ENCODE assay signal across 10 cellular contexts in the genomic region with DNA sequence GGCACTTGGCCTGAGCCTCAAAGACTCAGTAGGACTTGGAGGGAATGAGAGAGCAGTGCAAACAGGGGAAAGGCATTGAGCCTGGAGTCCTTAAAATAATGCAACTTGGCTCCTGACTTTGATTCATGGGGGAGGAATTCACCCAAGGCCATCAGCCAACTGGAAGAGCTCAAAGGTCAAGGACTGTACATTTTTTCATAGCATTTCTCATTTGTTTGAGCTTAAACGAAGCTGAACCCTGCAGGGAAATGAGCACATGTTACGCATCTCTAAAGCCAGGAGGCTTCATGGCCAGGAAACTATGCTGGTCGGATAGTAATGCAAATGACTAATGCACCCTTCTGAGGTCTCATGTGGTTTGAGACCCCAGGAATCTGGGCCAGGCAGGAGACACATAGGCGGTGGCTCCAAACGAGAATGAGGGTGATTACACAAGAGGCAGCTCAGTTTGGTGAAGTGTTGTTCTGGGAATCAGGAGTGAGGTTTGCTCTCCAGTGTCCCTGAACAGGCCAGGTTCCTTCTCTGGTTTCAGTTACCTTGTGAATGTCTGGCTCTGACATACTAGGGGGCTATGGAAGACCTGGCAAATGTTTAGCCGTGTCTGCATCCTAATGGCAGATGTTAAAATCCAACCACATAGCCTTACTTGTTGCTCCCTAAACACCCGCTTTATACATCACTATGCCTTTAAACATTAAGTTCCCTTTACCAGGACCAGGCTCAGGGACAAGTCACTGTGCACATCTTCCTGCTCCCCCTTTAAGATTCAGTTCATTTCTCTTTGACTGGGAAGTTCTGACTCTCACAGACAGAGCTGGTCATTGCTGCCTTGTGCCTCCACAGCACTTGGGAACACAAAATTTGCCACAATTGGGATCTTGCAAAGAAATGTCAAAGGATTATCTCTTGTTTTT.
DNase-seq lines count a peak whose midpoint lies in the region; ATAC-seq, FAIRE-seq and TF ChIP-seq lines count a peak whose summit lies in the region.
"Had no signal": no experiment of that assay in that cellular context is flagged by ENCODE, and none has a peak within 500 bp of the region (broad histone marks: within the 10 kb centered on the region; RNA-seq: fewer than 3 reads in every experiment).

No MANE protein-coding gene starts in this region.

- FAIRE-seq in HTR-8/SVneo (lab: Jason Lieb, UNC): peak; percentile 89

- no peak for TF ChIP-seq CTCF in MCF 10A (IDR thresholded peaks at IDR 0.05; ENCODE audit: unreplicated experiment)
- no peak for TF ChIP-seq CTCF in thyroid gland (IDR thresholded peaks at IDR 0.05)
- no peak for TF ChIP-seq CTCF in GM13976 (IDR thresholded peaks at IDR 0.05; ENCODE audit: borderline replicate concordance, control extremely low read depth, extremely low read depth, insufficient read depth, missing control alignments)

- DNase-seq in HTR-8/SVneo (ENCODE audit: insufficient read length, low spot score): peak; percentile 59
- DNase-seq in MCF 10A (ENCODE audit: unreplicated experiment): peak; percentile 96
- DNase-seq in left colon: peak; percentile 6 to 50
- peak; percentile 23 to 42 for DNase-seq in thyroid gland
- no peak for DNase-seq in activated CD8-positive, alpha-beta memory T cell treated with anti-CD3 and anti-CD28 coated beads, Interleukin-2, amount 50 U/mL, for 48 hours
- DNase-seq in GM13976 (ENCODE audit: low spot score): no peak
- DNase-seq: activated naive CD4-positive, alpha-beta T cell treated with anti-CD3 and anti-CD28 coated beads, Interleukin-2, amount 10 ng/mL, durations not matched to agents 7 days and 5 days; NCI-H187 had no signal

- intact Hi-C loops in MCF 10A (cut with micrococcal nuclease) (loop anchor here (1.0 kb wide), 1 partner anchor 8 kb away; no protein-coding TSS in a partner anchor), left colon (cut with DNase I, micrococcal nuclease) (no loop called here), thyroid gland (cut with DNase I) (no loop called here)

- H3K4me1 Mint-ChIP-seq in MCF 10A (ENCODE audit: insufficient read depth, unreplicated experiment): peaks cover 30% of the 10 kb centered on the region
- H3K4me1 Mint-ChIP-seq: activated naive CD4-positive, alpha-beta T cell treated with anti-CD3 and anti-CD28 coated beads, Interleukin-2, amount 10 ng/mL, durations not matched to agents 7 days and 5 days had no signal

- no peaks in the 10 kb centered on the region for H3K36me3 Mint-ChIP-seq in MCF 10A (ENCODE audit: insufficient read depth, unreplicated experiment)
- H3K36me3 Mint-ChIP-seq: activated naive CD4-positive, alpha-beta T cell treated with anti-CD3 and anti-CD28 coated beads, Interleukin-2, amount 10 ng/mL, durations not matched to agents 7 days and 5 days had no signal

- 56 to 57% methylated on average over 7 of the region's 7 CpGs for WGBS in thyroid gland, 2 donors

- peaks cover 24 to 33% of the 10 kb centered on the region in 2 donors for H3K4me1 ChIP-seq in thyroid gland

- no TSS peak for BruUV-seq in MCF 10A (replicated peaks; lab: Mats Ljungman, UMichigan)

- in situ Hi-C loops in GM13976 (cut with MboI; ENCODE audit: low sequenced_read_pairs, unreplicated experiment): no loop called here

- no peaks in the 10 kb centered on the region for H3K27me3 ChIP-seq in thyroid gland

- peak overlapping the region; percentile 84 for H3K27ac Mint-ChIP-seq in MCF 10A (ENCODE audit: low read depth, unreplicated experiment)
- H3K27ac Mint-ChIP-seq: activated naive CD4-positive, alpha-beta T cell treated with anti-CD3 and anti-CD28 coated beads, Interleukin-2, amount 10 ng/mL, durations not matched to agents 7 days and 5 days had no signal

- peak overlapping the region; percentile 42 to 71 (median 46) for H3K27ac ChIP-seq in thyroid gland

- no peak for ATAC-seq in left colon
- no peak for ATAC-seq in HG03460 (IDR thresholded peaks at IDR 0.05; ENCODE audit: unreplicated experiment)
- ATAC-seq in HG02884 (IDR thresholded peaks at IDR 0.05; ENCODE audit: unreplicated experiment): no peak

- H3K9me3 Mint-ChIP-seq in MCF 10A (ENCODE audit: unreplicated experiment): no peaks in the 10 kb centered on the region
- H3K9me3 Mint-ChIP-seq: activated naive CD4-positive, alpha-beta T cell treated with anti-CD3 and anti-CD28 coated beads, Interleukin-2, amount 10 ng/mL, durations not matched to agents 7 days and 5 days had no signal

- no peaks in the 10 kb centered on the region for H3K27me3 Mint-ChIP-seq in MCF 10A (ENCODE audit: insufficient read depth, unreplicated experiment)
- H3K27me3 Mint-ChIP-seq: activated naive CD4-positive, alpha-beta T cell treated with anti-CD3 and anti-CD28 coated beads, Interleukin-2, amount 10 ng/mL, durations not matched to agents 7 days and 5 days had no signal

- TF ChIP-seq POLR2A in thyroid gland (IDR thresholded peaks at IDR 0.05): no peak

- POLR2A ChIA-PET in MCF 10A (lab: Yijun Ruan, JAX): interaction anchor here (0.8 to 1.6 kb wide), 4 partner anchors 8 to 213 kb away, joined by 3 to 6 read pairs (median 4); no protein-coding TSS in a partner anchor

- H3K36me3 ChIP-seq in thyroid gland: no peaks in the 10 kb centered on the region

- H3K4me3 Mint-ChIP-seq in MCF 10A (ENCODE audit: unreplicated experiment): no peak overlapping the region
- H3K4me3 Mint-ChIP-seq: activated naive CD4-positive, alpha-beta T cell treated with anti-CD3 and anti-CD28 coated beads, Interleukin-2, amount 10 ng/mL, durations not matched to agents 7 days and 5 days had no signal

- no peak overlapping the region for H3K4me3 ChIP-seq in thyroid gland (replicated peaks in 1 of 3)

- H3K9me3 ChIP-seq in thyroid gland: no peaks in the 10 kb centered on the region

- CTCF ChIA-PET in MCF 10A (lab: Yijun Ruan, JAX): interaction anchor here (0.7 to 1.1 kb wide), 4 partner anchors 356 to 836 kb away, joined by 3 to 4 read pairs (median 3); no protein-coding TSS in a partner anchor

Comparison
In these comparisons a context has a peak if more than half of its experiments do, and no peak if none do; other contexts are left out.
1. DNase-seq: peak in HTR-8/SVneo (single experiment), MCF 10A (single experiment), left colon (2 of 2) and thyroid gland (2 of 2); none in activated CD8-positive, alpha-beta memory T cell treated with anti-CD3 and anti-CD28 coated beads, Interleukin-2, amount 50 U/mL, for 48 hours (single experiment) and GM13976 (single experiment).